In the genomic region with DNA sequence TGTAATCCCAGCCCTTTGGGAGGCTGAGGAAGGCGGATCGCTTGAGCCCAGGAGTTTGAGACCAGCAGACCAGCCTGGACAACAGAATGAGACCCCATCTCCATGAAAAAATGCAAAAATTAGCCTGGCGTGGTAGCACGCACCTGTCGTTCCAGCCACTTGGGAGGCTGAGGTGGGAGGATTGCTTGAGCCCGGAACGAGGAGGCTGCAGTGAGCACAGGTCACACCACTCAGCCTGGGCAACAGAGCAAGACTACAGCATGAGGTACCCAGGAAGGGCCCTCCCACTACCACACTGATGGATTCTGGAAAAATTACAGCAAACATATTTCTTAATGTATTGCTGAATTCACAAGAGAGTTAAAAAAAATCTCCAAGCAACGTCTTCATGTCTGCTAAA, we compare ENCODE assay signal across 25 cellular contexts.
"Had no signal": no experiment of that assay in that cellular context is flagged by ENCODE, and none has a peak within 500 bp of the region (broad histone marks: within the 10 kb centered on the region; RNA-seq: fewer than 3 reads in every experiment).

No MANE protein-coding gene starts in this region.

- H3K27ac ChIP-seq: cardiac muscle cell, coronary artery, pancreas, right lobe of liver, thoracic aorta had no signal

- DNase-seq: dermis blood vessel endothelial cell; effector memory CD4-positive, alpha-beta T cell; erythroblast; head of caudate nucleus; mesenchymal stem cell; naive B cell; occipital lobe; retina; stimulated activated CD4-positive, alpha-beta T cell treated with anti-CD3 and anti-CD28 coated beads, Interleukin-15, amount 100 ng/mL, for 24 hours; stimulated activated CD4-positive, alpha-beta T cell treated with anti-CD3 and anti-CD28 coated beads, Interleukin-2, amount 100 ng/mL, for 48 hours; stimulated activated naive B cell treated with anti-CD40 and anti-IgM and Interleukin-4, amounts not matched to agents 10 μg/mL and 1 μg/mL and 100 μg/mL, for 72 hours; trophoblast cell had no signal

- H3K4me3 ChIP-seq: cardiac muscle cell, coronary artery, mucosa of descending colon, pancreas, right lobe of liver, thoracic aorta had no signal

- H3K4me1 ChIP-seq: pancreas, right lobe of liver had no signal

- ATAC-seq: left colon; mucosa of descending colon; pancreas; right lobe of liver; stimulated activated naive B cell treated with anti-CD40 and anti-IgM and Interleukin-4, amounts not matched to agents 10 μg/mL and 1 μg/mL and 100 μg/mL, for 72 hours had no signal

- H3K36me3 Mint-ChIP-seq: mesothelial cell of epicardium had no signal

- H3K4me1 Mint-ChIP-seq: central memory CD8-positive, alpha-beta T cell; mesothelial cell of epicardium had no signal

- H3K9me3 ChIP-seq: pancreas, right lobe of liver had no signal

- H3K4me3 Mint-ChIP-seq: central memory CD8-positive, alpha-beta T cell; mesothelial cell of epicardium; naive B cell; nephron progenitor cell; stimulated activated naive B cell treated with anti-CD40 and anti-IgM and Interleukin-4, amounts not matched to agents 10 μg/mL and 1 μg/mL and 100 μg/mL, for 72 hours; stimulated activated naive CD8-positive, alpha-beta T cell treated with anti-CD3 and anti-CD28 coated beads, Interleukin-15, Interleukin-2, amounts not matched to agents 100 ng/mL and 50 ng/mL, for 24 hours had no signal

- H3K27me3 ChIP-seq: cardiac muscle cell, pancreas, right lobe of liver had no signal

- H3K27ac Mint-ChIP-seq: mesothelial cell of epicardium; naive B cell; nephron progenitor cell; stimulated activated naive B cell treated with anti-CD40 and anti-IgM and Interleukin-4, amounts not matched to agents 10 μg/mL and 1 μg/mL and 100 μg/mL, for 72 hours; stimulated activated naive CD8-positive, alpha-beta T cell treated with anti-CD3 and anti-CD28 coated beads, Interleukin-15, Interleukin-2, amounts not matched to agents 100 ng/mL and 50 ng/mL, for 24 hours had no signal

- H3K27me3 Mint-ChIP-seq: central memory CD8-positive, alpha-beta T cell; stimulated activated naive CD8-positive, alpha-beta T cell treated with anti-CD3 and anti-CD28 coated beads, Interleukin-15, Interleukin-2, amounts not matched to agents 100 ng/mL and 50 ng/mL, for 24 hours had no signal

- H3K36me3 ChIP-seq: cardiac muscle cell, pancreas, right lobe of liver, thoracic aorta had no signal

- FAIRE-seq: endometrium, frontal cortex, pancreas had no signal
